ENCODE assay signal across 19 cellular contexts in genomic region chr6:123619156-123619555, GRCh38. TPM values are rescaled to one million over a fixed set of nuclear protein-coding genes. Genes with fewer than 3 reads are reported as not detected.
A peak's percentile ranks its signal among the peaks of the same experiment; 100 is the strongest.
DNase-seq lines count a peak whose midpoint lies in the region; ATAC-seq and TF ChIP-seq lines count a peak whose summit lies in the region.
"Had no signal": no experiment of that assay in that cellular context is flagged by ENCODE, and none has a peak within 500 bp of the region (broad histone marks: within the 10 kb centered on the region; RNA-seq: fewer than 3 reads in every experiment).

No MANE protein-coding gene starts in this region.

- TF ChIP-seq CTCF in adrenal gland (IDR thresholded peaks at IDR 0.05) (no peak), psoas muscle (IDR thresholded peaks at IDR 0.05) (no peak), mucosa of descending colon (IDR thresholded peaks at IDR 0.05) (no peak)

- ATAC-seq in left ventricle myocardium superior (peak; percentile 77), psoas muscle (peak; percentile 67 to 81 (median 75)), HG02571 (IDR thresholded peaks at IDR 0.05; ENCODE audit: unreplicated experiment) (no peak), mucosa of descending colon (no peak)
- ATAC-seq: A549, GM23338 had no signal

- no peak overlapping the region for H3K27ac ChIP-seq in adrenal gland
- peak overlapping the region; percentile 96 for H3K27ac ChIP-seq in psoas muscle
- H3K27ac ChIP-seq in substantia nigra (ENCODE audit: low read depth, low read length, poor library complexity, severe bottlenecking): no peak overlapping the region
- H3K27ac ChIP-seq: A549, C4-2B had no signal

- no peaks in the 10 kb centered on the region for H3K27me3 ChIP-seq in adrenal gland
- no peaks in the 10 kb centered on the region for H3K27me3 ChIP-seq in psoas muscle (ENCODE audit: insufficient read depth in 3 of 3, low read length in 2 of 3)
- H3K27me3 ChIP-seq: BE2C had no signal

- H3K36me3 ChIP-seq in adrenal gland (replicated peaks in 1 of 2) (no peaks in the 10 kb centered on the region), psoas muscle (ENCODE audit: insufficient read depth in 1 of 2, low read depth in 1 of 2) (no peaks in the 10 kb centered on the region), mucosa of descending colon (ENCODE audit: low read depth) (no peaks in the 10 kb centered on the region)
- H3K36me3 ChIP-seq: BE2C had no signal

- TF ChIP-seq POLR2A in adrenal gland (IDR thresholded peaks at IDR 0.05): no peak

- intact Hi-C loops in adrenal gland (cut with DNase I) (no loop called here), cardiac septum (cut with DNase I) (no loop called here), left ventricle myocardium superior (cut with micrococcal nuclease) (no loop called here), psoas muscle (cut with DNase I) (no loop called here), mucosa of descending colon (cut with DNase I, micrococcal nuclease) (no loop called here)

- H3K4me3 ChIP-seq in adrenal gland (no peak overlapping the region), psoas muscle (peak overlapping the region; percentile 44), mucosa of descending colon (no peak overlapping the region)
- H3K4me3 ChIP-seq: A549, GM23338 had no signal

- DNase-seq in adrenal gland (peak; percentile 47 to 78 (median 59)), cardiac septum (ENCODE audit: low spot score) (peak; percentile 75), left ventricle myocardium superior (no peak), psoas muscle (peak; percentile 20 to 64), substantia nigra (lab: John Stamatoyannopoulos, UW) (no peak), mucosa of descending colon (no peak), SHP77 (lab: John Stamatoyannopoulos, UW) (no peak)
- DNase-seq: BE2C; CD4-positive, alpha-beta memory T cell; COR-L47; DMS153; DMS79 treated with DMSO at 0.1 percent for 48 hours; EL; H7 had no signal

- H3K4me1 ChIP-seq in adrenal gland (replicated peaks in 1 of 2) (peaks cover 0 to 11% of the 10 kb centered on the region in 2 donors), psoas muscle (peaks cover 48% of the 10 kb centered on the region), mucosa of descending colon (ENCODE audit: low read depth) (no peaks in the 10 kb centered on the region)
- H3K4me1 ChIP-seq: A549, BE2C had no signal

- H3K9me3 ChIP-seq in adrenal gland (replicated peaks in 1 of 3) (no peaks in the 10 kb centered on the region), psoas muscle (no peaks in the 10 kb centered on the region), mucosa of descending colon (no peaks in the 10 kb centered on the region)
- H3K9me3 ChIP-seq: A549, BE2C had no signal

RNA-seq across cellular contexts. Expression of gene TRDN, which starts 17.6 kb away (rescaled TPM):
- 1 to 10 TPM in 1 of 8 donors, under 1 TPM in 5, not detected in 2; 0.35 to 1.0 (median 0.54) TPM for total RNA-seq in adrenal gland
- polyA plus RNA-seq in adrenal gland: 1 to 10 TPM in 2 of 3 donors, under 1 TPM in 1; 0.22 to 3.5 (median 1.2) TPM
- total RNA-seq in cardiac septum: 490 TPM
- total RNA-seq in left ventricle myocardium superior: 470 TPM
- 1,000 to 10,000 TPM in 1 of 4 donors, 100 to 1,000 TPM in 3; 399 to 1,361 (median 722) TPM for total RNA-seq in psoas muscle
- 100 to 1,000 TPM in 2 of 3 donors, 10 to 100 TPM in 1; 79.7 to 388 (median 250) TPM for polyA plus RNA-seq in psoas muscle
- under 1 TPM in 2 of 3 donors, not detected in 1; 0.12 to 0.51 TPM for total RNA-seq in mucosa of descending colon
- total RNA-seq: CD4-positive, alpha-beta memory T cell had no signal
- polyA plus RNA-seq: A549; AG04450; CD4-positive, alpha-beta memory T cell had no signal

Comparison
In these comparisons a context has a peak if more than half of its experiments do, and no peak if none do; other contexts are left out.
1. DNase-seq: peak in adrenal gland (7 of 7), cardiac septum (single experiment) and psoas muscle (2 of 2); none in left ventricle myocardium superior (single experiment), substantia nigra (0 of 49), mucosa of descending colon (0 of 3) and SHP77 (0 of 2).
2. ATAC-seq: peak in left ventricle myocardium superior (single experiment) and psoas muscle (4 of 4); none in HG02571 (single experiment) and mucosa of descending colon (single experiment).
3. RNA of gene TRDN, which starts 17.6 kb away (total RNA-seq): 399 to 1,361 TPM in psoas muscle, 490 TPM in cardiac septum (single experiment) and 470 TPM in left ventricle myocardium superior (single experiment); 0.35 to 1.0 TPM in adrenal gland and 0.12 to 0.51 TPM in mucosa of descending colon; every median in the first group is over 100 times any median in the second.